23 cellular contexts compared by ENCODE assay signal in genomic region chr17:37168731-37169353, GRCh38.
DNase-seq lines count a peak whose midpoint lies in the region; ATAC-seq and TF ChIP-seq lines count a peak whose summit lies in the region.
"Had no signal": no experiment of that assay in that cellular context is flagged by ENCODE, and none has a peak within 500 bp of the region (broad histone marks: within the 10 kb centered on the region; RNA-seq: fewer than 3 reads in every experiment).

No MANE protein-coding gene starts in this region.

- H3K9me3 ChIP-seq in ascending aorta, result no peaks in the 10 kb centered on the region
- H3K9me3 ChIP-seq: adrenal gland, HAP-1, sigmoid colon, upper lobe of left lung had no signal

- no peaks in the 10 kb centered on the region for H3K27me3 Mint-ChIP-seq in activated T-helper 1 cell treated with anti-CD3 and anti-CD28 coated beads, Interleukin-12 subunit alpha, Interleukin-12 subunit beta, Interleukin-2, Interleukin-4 antibody, amounts not matched to agents 30 ng/mL and 10 ng/mL and 1 ng/mL, durations not matched to agents 14 hours and 24 hours and 36 hours (ENCODE audit: insufficient read depth)
- H3K27me3 Mint-ChIP-seq: IgD-negative memory B cell; stimulated activated naive CD8-positive, alpha-beta T cell treated with anti-CD3 and anti-CD28 coated beads, Interleukin-15, amount 100 ng/mL, for 72 hours had no signal

- no peaks in the 10 kb centered on the region for H3K9me3 Mint-ChIP-seq in activated T-helper 1 cell treated with anti-CD3 and anti-CD28 coated beads, Interleukin-12 subunit alpha, Interleukin-12 subunit beta, Interleukin-2, Interleukin-4 antibody, amounts not matched to agents 30 ng/mL and 10 ng/mL and 1 ng/mL, durations not matched to agents 14 hours and 24 hours and 36 hours
- H3K9me3 Mint-ChIP-seq: IgD-negative memory B cell; stimulated activated naive CD8-positive, alpha-beta T cell treated with anti-CD3 and anti-CD28 coated beads, Interleukin-15, amount 100 ng/mL, for 72 hours had no signal

- H3K4me1 Mint-ChIP-seq in activated T-helper 1 cell treated with anti-CD3 and anti-CD28 coated beads, Interleukin-12 subunit alpha, Interleukin-12 subunit beta, Interleukin-2, Interleukin-4 antibody, amounts not matched to agents 30 ng/mL and 10 ng/mL and 1 ng/mL, durations not matched to agents 14 hours and 24 hours and 36 hours (ENCODE audit: low read depth), result no peaks in the 10 kb centered on the region
- H3K4me1 Mint-ChIP-seq: IgD-negative memory B cell; stimulated activated naive CD8-positive, alpha-beta T cell treated with anti-CD3 and anti-CD28 coated beads, Interleukin-15, amount 100 ng/mL, for 72 hours had no signal

- H3K4me3 Mint-ChIP-seq in activated T-helper 1 cell treated with anti-CD3 and anti-CD28 coated beads, Interleukin-12 subunit alpha, Interleukin-12 subunit beta, Interleukin-2, Interleukin-4 antibody, amounts not matched to agents 30 ng/mL and 10 ng/mL and 1 ng/mL, durations not matched to agents 14 hours and 24 hours and 36 hours, result no peak overlapping the region
- H3K4me3 Mint-ChIP-seq: IgD-negative memory B cell; stimulated activated naive CD8-positive, alpha-beta T cell treated with anti-CD3 and anti-CD28 coated beads, Interleukin-15, amount 100 ng/mL, for 72 hours had no signal

- TF ChIP-seq CTCF in ascending aorta (IDR thresholded peaks at IDR 0.05), result no peak

- no peak overlapping the region for H3K27ac Mint-ChIP-seq in activated T-helper 1 cell treated with anti-CD3 and anti-CD28 coated beads, Interleukin-12 subunit alpha, Interleukin-12 subunit beta, Interleukin-2, Interleukin-4 antibody, amounts not matched to agents 30 ng/mL and 10 ng/mL and 1 ng/mL, durations not matched to agents 14 hours and 24 hours and 36 hours
- H3K27ac Mint-ChIP-seq: IgD-negative memory B cell; stimulated activated naive CD8-positive, alpha-beta T cell treated with anti-CD3 and anti-CD28 coated beads, Interleukin-15, amount 100 ng/mL, for 72 hours had no signal

- no peak overlapping the region for H3K4me3 ChIP-seq in H7 (ENCODE audit: insufficient read depth, low read depth, low read length)
- no peak overlapping the region for H3K4me3 ChIP-seq in ascending aorta
- H3K4me3 ChIP-seq: adrenal gland, HAP-1, sigmoid colon, upper lobe of left lung had no signal

- intact Hi-C loops in activated T-helper 1 cell treated with anti-CD3 and anti-CD28 coated beads, Interleukin-12 subunit alpha, Interleukin-12 subunit beta, Interleukin-2, Interleukin-4 antibody, amounts not matched to agents 30 ng/mL and 10 ng/mL and 1 ng/mL, durations not matched to agents 14 hours and 24 hours and 36 hours (cut with micrococcal nuclease), result no loop called here
- intact Hi-C loops in ascending aorta (cut with DNase I), result no loop called here

- no peak overlapping the region for H3K27ac ChIP-seq in ascending aorta
- H3K27ac ChIP-seq: adrenal gland, epithelial cell of prostate, sigmoid colon, upper lobe of left lung had no signal

- H3K4me1 ChIP-seq in ascending aorta, result no peaks in the 10 kb centered on the region
- H3K4me1 ChIP-seq: adrenal gland, sigmoid colon, upper lobe of left lung had no signal

- DNase-seq in H7 (peak; percentile 15), NCI-H146 treated with DMSO at 0.1 percent for 48 hours (lab: John Stamatoyannopoulos, UW; ENCODE audit: unreplicated experiment) (peak; percentile 6), NCI-H748 treated with DMSO at 0.1 percent for 48 hours (lab: John Stamatoyannopoulos, UW) (peak; percentile 18), myocyte (ENCODE audit: low read depth) (peak; percentile 85), ascending aorta (ENCODE audit: low spot score in 2 of 2) (no peak), SK-N-DZ (ENCODE audit: low spot score) (no peak)
- no peak for DNase-seq in activated T-helper 1 cell treated with anti-CD3 and anti-CD28 coated beads, Interleukin-12 subunit alpha, Interleukin-12 subunit beta, Interleukin-2, Interleukin-4 antibody, amounts not matched to agents 30 ng/mL and 10 ng/mL and 1 ng/mL, durations not matched to agents 14 hours and 24 hours and 36 hours (ENCODE audit: low spot score)
- DNase-seq: activated CD4-positive, alpha-beta T cell treated with anti-CD3 and anti-CD28 coated beads, Interleukin-2, amount 50 U/mL, for 1 hour; activated CD8-positive, alpha-beta memory T cell treated with anti-CD3 and anti-CD28 coated beads, Interleukin-2, amount 50 U/mL, for 4 hours; activated gamma-delta T cell treated with Interleukin-2 at 50 U/mL for 16 hours; adrenal gland; COR-L47; foreskin melanocyte; hypothalamus; kidney; sigmoid colon; stimulated activated CD4-positive, alpha-beta T cell treated with anti-CD3 and anti-CD28 coated beads, Interleukin-2, amount 100 ng/mL, for 24 hours; stimulated activated naive CD8-positive, alpha-beta T cell treated with anti-CD3 and anti-CD28 coated beads, Interleukin-15, amount 100 ng/mL, for 72 hours; upper lobe of left lung had no signal

- H3K27me3 ChIP-seq in H7 (ENCODE audit: control insufficient read depth, insufficient read depth, low read length), result no peaks in the 10 kb centered on the region
- H3K27me3 ChIP-seq in ascending aorta, result no peaks in the 10 kb centered on the region
- H3K27me3 ChIP-seq: adrenal gland, sigmoid colon, upper lobe of left lung had no signal

- no peaks in the 10 kb centered on the region for H3K36me3 ChIP-seq in H7 (replicated peaks; ENCODE audit: control insufficient read depth, insufficient read depth, low read length)
- H3K36me3 ChIP-seq in ascending aorta, result no peaks in the 10 kb centered on the region
- H3K36me3 ChIP-seq: adrenal gland, HAP-1, sigmoid colon had no signal

- H3K36me3 Mint-ChIP-seq in activated T-helper 1 cell treated with anti-CD3 and anti-CD28 coated beads, Interleukin-12 subunit alpha, Interleukin-12 subunit beta, Interleukin-2, Interleukin-4 antibody, amounts not matched to agents 30 ng/mL and 10 ng/mL and 1 ng/mL, durations not matched to agents 14 hours and 24 hours and 36 hours (ENCODE audit: low read depth), result peaks cover 2% of the 10 kb centered on the region

- ATAC-seq in esophagus mucosa, result no peak
- ATAC-seq: stimulated activated naive CD8-positive, alpha-beta T cell treated with anti-CD3 and anti-CD28 coated beads, Interleukin-15, amount 100 ng/mL, for 72 hours had no signal

Comparison
In these comparisons a context has a peak if more than half of its experiments do, and no peak if none do; other contexts are left out.
1. DNase-seq: peak in H7 (single experiment), NCI-H146 treated with DMSO at 0.1 percent for 48 hours (single experiment), NCI-H748 treated with DMSO at 0.1 percent for 48 hours (single experiment) and myocyte (single experiment); none in activated T-helper 1 cell treated with anti-CD3 and anti-CD28 coated beads, Interleukin-12 subunit alpha, Interleukin-12 subunit beta, Interleukin-2, Interleukin-4 antibody, amounts not matched to agents 30 ng/mL and 10 ng/mL and 1 ng/mL, durations not matched to agents 14 hours and 24 hours and 36 hours (single experiment), ascending aorta (0 of 2) and SK-N-DZ (single experiment).